ENCODE assay signal across 1 cellular context in the genomic region with DNA sequence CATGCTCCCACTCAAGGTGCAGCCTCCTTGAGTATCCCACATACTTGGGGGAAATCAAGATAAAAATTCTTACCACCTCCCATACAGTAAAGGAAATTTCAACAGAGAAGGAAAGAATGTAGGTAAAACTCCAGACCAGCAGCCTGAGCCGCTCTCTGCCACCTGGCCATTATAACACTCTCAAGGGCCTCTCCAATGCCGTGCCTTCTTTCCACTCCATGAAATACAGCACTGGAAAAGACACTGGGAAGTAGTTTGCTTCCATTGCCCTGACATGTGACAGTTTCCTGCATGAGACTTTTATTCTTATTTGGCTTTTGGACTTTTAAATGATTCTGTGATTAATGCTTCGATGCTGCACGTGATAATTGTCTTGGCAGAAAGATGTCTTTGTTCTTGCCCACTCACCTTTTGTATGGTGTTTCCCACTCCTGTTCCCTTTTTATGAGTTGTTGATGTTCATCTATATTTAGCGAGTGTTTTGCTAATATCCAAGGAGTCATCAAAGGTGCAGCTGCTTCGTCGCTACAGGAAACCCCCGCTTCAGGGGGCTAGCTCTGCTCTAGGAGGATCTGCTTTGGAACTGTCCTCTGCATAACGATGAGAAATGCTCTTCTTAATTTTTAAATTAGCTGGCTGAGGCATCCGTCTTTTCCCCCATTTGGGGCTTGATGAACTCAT.
TF ChIP-seq lines count a peak whose summit lies in the region.

No MANE protein-coding gene starts in this region.

TF ChIP-seq in GM23338, 12 proteins besides CTCF, POLR2A, EP300 and RAD21 (continued from another document):
- TF ChIP-seq, protein P1, sequence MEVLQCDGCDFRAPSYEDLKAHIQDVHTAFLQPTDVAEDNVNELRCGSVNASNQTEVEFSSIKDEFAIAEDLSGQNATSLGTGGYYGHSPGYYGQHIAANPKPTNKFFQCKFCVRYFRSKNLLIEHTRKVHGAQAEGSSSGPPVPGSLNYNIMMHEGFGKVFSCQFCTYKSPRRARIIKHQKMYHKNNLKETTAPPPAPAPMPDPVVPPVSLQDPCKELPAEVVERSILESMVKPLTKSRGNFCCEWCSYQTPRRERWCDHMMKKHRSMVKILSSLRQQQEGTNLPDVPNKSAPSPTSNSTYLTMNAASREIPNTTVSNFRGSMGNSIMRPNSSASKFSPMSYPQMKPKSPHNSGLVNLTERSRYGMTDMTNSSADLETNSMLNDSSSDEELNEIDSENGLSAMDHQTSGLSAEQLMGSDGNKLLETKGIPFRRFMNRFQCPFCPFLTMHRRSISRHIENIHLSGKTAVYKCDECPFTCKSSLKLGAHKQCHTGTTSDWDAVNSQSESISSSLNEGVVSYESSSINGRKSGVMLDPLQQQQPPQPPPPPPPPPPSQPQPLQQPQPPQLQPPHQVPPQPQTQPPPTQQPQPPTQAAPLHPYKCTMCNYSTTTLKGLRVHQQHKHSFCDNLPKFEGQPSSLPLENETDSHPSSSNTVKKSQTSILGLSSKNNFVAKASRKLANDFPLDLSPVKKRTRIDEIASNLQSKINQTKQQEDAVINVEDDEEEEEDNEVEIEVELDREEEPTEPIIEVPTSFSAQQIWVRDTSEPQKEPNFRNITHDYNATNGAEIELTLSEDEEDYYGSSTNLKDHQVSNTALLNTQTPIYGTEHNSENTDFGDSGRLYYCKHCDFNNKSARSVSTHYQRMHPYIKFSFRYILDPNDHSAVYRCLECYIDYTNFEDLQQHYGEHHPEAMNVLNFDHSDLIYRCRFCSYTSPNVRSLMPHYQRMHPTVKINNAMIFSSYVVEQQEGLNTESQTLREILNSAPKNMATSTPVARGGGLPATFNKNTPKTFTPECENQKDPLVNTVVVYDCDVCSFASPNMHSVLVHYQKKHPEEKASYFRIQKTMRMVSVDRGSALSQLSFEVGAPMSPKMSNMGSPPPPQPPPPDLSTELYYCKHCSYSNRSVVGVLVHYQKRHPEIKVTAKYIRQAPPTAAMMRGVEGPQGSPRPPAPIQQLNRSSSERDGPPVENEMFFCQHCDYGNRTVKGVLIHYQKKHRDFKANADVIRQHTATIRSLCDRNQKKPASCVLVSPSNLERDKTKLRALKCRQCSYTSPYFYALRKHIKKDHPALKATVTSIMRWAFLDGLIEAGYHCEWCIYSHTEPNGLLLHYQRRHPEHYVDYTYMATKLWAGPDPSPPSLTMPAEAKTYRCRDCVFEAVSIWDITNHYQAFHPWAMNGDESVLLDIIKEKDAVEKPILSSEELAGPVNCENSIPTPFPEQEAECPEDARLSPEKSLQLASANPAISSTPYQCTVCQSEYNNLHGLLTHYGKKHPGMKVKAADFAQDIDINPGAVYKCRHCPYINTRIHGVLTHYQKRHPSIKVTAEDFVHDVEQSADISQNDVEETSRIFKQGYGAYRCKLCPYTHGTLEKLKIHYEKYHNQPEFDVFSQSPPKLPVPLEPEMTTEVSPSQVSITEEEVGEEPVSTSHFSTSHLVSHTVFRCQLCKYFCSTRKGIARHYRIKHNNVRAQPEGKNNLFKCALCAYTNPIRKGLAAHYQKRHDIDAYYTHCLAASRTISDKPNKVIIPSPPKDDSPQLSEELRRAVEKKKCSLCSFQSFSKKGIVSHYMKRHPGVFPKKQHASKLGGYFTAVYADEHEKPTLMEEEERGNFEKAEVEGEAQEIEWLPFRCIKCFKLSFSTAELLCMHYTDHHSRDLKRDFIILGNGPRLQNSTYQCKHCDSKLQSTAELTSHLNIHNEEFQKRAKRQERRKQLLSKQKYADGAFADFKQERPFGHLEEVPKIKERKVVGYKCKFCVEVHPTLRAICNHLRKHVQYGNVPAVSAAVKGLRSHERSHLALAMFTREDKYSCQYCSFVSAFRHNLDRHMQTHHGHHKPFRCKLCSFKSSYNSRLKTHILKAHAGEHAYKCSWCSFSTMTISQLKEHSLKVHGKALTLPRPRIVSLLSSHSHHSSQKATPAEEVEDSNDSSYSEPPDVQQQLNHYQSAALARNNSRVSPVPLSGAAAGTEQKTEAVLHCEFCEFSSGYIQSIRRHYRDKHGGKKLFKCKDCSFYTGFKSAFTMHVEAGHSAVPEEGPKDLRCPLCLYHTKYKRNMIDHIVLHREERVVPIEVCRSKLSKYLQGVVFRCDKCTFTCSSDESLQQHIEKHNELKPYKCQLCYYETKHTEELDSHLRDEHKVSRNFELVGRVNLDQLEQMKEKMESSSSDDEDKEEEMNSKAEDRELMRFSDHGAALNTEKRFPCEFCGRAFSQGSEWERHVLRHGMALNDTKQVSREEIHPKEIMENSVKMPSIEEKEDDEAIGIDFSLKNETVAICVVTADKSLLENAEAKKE (CRISPR knock-in tag; IDR thresholded peaks at IDR 0.05), result no peak
- TF ChIP-seq EZH2phosphoT487 (IDR thresholded peaks at IDR 0.05; ENCODE audit: unreplicated experiment), result no peak
- TF ChIP-seq CREB1 (CRISPR knock-in tag; IDR thresholded peaks at IDR 0.05; ENCODE audit: low read depth), result no peak
- no peak for TF ChIP-seq ZNF331 (CRISPR knock-in tag; IDR thresholded peaks at IDR 0.05; ENCODE audit: low read depth)
